ENCODE assay signal across 25 cellular contexts in the genomic region with DNA sequence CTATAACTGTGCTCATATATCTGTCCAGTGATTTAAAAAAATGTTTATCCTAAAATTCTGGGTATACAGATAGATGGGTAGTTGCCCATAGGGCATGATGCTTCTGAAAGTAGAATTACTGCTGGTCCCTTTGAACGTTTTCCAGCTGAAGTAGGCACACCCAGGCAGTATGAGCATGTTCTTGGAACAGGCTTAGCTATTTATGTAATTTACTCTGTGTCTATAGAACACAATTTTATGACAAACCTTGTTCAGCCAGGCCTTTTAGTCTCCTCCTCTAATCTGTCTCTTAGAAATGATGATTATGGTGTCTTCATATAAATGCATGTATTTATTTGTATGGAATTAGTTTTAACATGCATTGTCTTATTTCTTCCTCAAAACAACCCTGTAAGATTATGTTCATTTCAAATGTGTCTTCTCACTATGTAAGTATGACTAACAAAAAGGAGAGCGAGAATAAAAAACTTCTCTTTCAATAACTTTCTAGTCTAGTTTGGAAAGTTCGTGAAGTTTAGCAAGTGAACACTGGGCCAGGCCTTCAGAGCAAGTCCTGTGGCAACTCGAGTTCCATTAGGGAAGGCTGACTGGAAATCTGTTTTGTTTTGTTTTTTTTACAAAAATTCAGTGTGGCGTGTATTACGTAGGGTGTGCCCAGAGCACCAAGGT.
DNase-seq lines count a peak whose midpoint lies in the region; ATAC-seq, FAIRE-seq and TF ChIP-seq lines count a peak whose summit lies in the region.
"Had no signal": no experiment of that assay in that cellular context is flagged by ENCODE, and none has a peak within 500 bp of the region (broad histone marks: within the 10 kb centered on the region; RNA-seq: fewer than 3 reads in every experiment).

No MANE protein-coding gene starts in this region.

- no peak overlapping the region for H3K4me3 Mint-ChIP-seq in astrocyte (ENCODE audit: unreplicated experiment)
- H3K4me3 Mint-ChIP-seq in activated CD4-positive, alpha-beta T cell treated with anti-CD3 and anti-CD28 coated beads for 36 hours: no peak overlapping the region
- H3K4me3 Mint-ChIP-seq: activated CD4-positive, alpha-beta T cell treated with anti-CD3 and anti-CD28 coated beads, Interleukin-2, amount 10 ng/mL, durations not matched to agents 24 days and 14 days; activated naive CD8-positive, alpha-beta T cell treated with anti-CD3 and anti-CD28 coated beads, Interleukin-2, amount 50 U/mL, for 24 hours; CD4-positive, alpha-beta T cell; GM23338 had no signal

- H3K9me3 Mint-ChIP-seq in astrocyte (ENCODE audit: unreplicated experiment): no peaks in the 10 kb centered on the region
- no peaks in the 10 kb centered on the region for H3K9me3 Mint-ChIP-seq in activated CD4-positive, alpha-beta T cell treated with anti-CD3 and anti-CD28 coated beads for 36 hours (ENCODE audit: low read depth)
- H3K9me3 Mint-ChIP-seq: activated CD4-positive, alpha-beta T cell treated with anti-CD3 and anti-CD28 coated beads, Interleukin-2, amount 10 ng/mL, durations not matched to agents 24 days and 14 days; CD4-positive, alpha-beta T cell; GM23338 had no signal

- no peak overlapping the region for H2AFZ ChIP-seq in GM23248
- no peak overlapping the region for H2AFZ ChIP-seq in astrocyte (ENCODE audit: low read depth, low read length)
- H2AFZ ChIP-seq in keratinocyte (ENCODE audit: control insufficient read depth, low read length): no peak overlapping the region
- H2AFZ ChIP-seq: GM23338 had no signal

- POLR2A ChIA-PET in activated CD4-positive, alpha-beta T cell treated with anti-CD3 and anti-CD28 coated beads for 36 hours (lab: Charles Lee): no interaction called here

- H3K27me3 Mint-ChIP-seq in astrocyte (ENCODE audit: low read depth, unreplicated experiment): no peaks in the 10 kb centered on the region
- H3K27me3 Mint-ChIP-seq in activated CD4-positive, alpha-beta T cell treated with anti-CD3 and anti-CD28 coated beads for 36 hours: no peaks in the 10 kb centered on the region
- H3K27me3 Mint-ChIP-seq: activated CD4-positive, alpha-beta T cell treated with anti-CD3 and anti-CD28 coated beads, Interleukin-2, amount 10 ng/mL, durations not matched to agents 24 days and 14 days; activated naive CD8-positive, alpha-beta T cell treated with anti-CD3 and anti-CD28 coated beads, Interleukin-2, amount 50 U/mL, for 24 hours; CD4-positive, alpha-beta T cell had no signal

- 76 to 79% methylated on average over 6 of the region's 6 CpGs for WGBS in GM23248 (ENCODE audit: low coverage in 1 of 2, low lambda C conversion rate in 2 of 2, missing lambda C conversion rate in 2 of 2), 2 experiments

- TF ChIP-seq POLR2A in gastrocnemius medialis (IDR thresholded peaks at IDR 0.05): no peak

- H3K4me1 ChIP-seq in GM23248 (ENCODE audit: insufficient read depth): peaks cover 38% of the 10 kb centered on the region
- H3K4me1 ChIP-seq in astrocyte (ENCODE audit: insufficient read depth, low read length): peaks cover 7% of the 10 kb centered on the region
- peaks cover 41% of the 10 kb centered on the region for H3K4me1 ChIP-seq in keratinocyte (ENCODE audit: control insufficient read depth, extremely low read depth, insufficient read depth, low read length)
- H3K4me1 ChIP-seq in gastrocnemius medialis: peaks cover 89 to 96% of the 10 kb centered on the region in 2 donors

- H3F3A ChIP-seq in GM23248 (ENCODE audit: insufficient read depth): peaks cover 33% of the 10 kb centered on the region

- no peak for TF ChIP-seq CTCF in astrocyte (IDR thresholded peaks at IDR 0.05; ENCODE audit: insufficient read depth, low read depth, low read length)
- no peak for TF ChIP-seq CTCF in keratinocyte (optimal IDR thresholded peaks at IDR 0.05 in 1 of 3, IDR thresholded peaks at IDR 0.05 in 1 of 3, conservative IDR thresholded peaks at IDR 0.05 in 1 of 3; ENCODE audit: extremely low read depth in 1 of 3, insufficient read depth in 2 of 3, low read length in 3 of 3)
- TF ChIP-seq CTCF in gastrocnemius medialis (IDR thresholded peaks at IDR 0.05 in 4 of 5, conservative IDR thresholded peaks at IDR 0.05 in 1 of 5): no peak

- no peak for ATAC-seq in gastrocnemius medialis
- no peak for ATAC-seq in activated CD4-positive, alpha-beta T cell treated with anti-CD3 and anti-CD28 coated beads for 36 hours
- ATAC-seq in HG02623 (IDR thresholded peaks at IDR 0.05; ENCODE audit: unreplicated experiment): no peak
- ATAC-seq: activated naive CD8-positive, alpha-beta T cell treated with anti-CD3 and anti-CD28 coated beads, Interleukin-2, amount 50 U/mL, for 24 hours; K562; left lung; right lobe of liver had no signal

- CTCF ChIA-PET in activated CD4-positive, alpha-beta T cell treated with anti-CD3 and anti-CD28 coated beads for 36 hours (lab: Charles Lee): interaction anchor here (0.7 kb wide), 1 partner anchor 23 kb away, joined by 3 read pairs; no protein-coding TSS in a partner anchor

- no peaks in the 10 kb centered on the region for H3K9me2 ChIP-seq in GM23248 (ENCODE audit: insufficient read depth)

- H3K27ac ChIP-seq in GM23248 (no peak overlapping the region), astrocyte (ENCODE audit: low read depth, low read length) (no peak overlapping the region), keratinocyte (ENCODE audit: control insufficient read depth, insufficient read depth, low read length) (peak overlapping the region; percentile 8), gastrocnemius medialis (peak overlapping the region; percentile 80 to 91 (median 84))
- H3K27ac ChIP-seq: neutrophil, right lobe of liver, thoracic aorta had no signal

- peak overlapping the region; percentile 0 for H3K27ac Mint-ChIP-seq in astrocyte (ENCODE audit: unreplicated experiment)
- H3K27ac Mint-ChIP-seq in activated CD4-positive, alpha-beta T cell treated with anti-CD3 and anti-CD28 coated beads for 36 hours: no peak overlapping the region
- H3K27ac Mint-ChIP-seq: activated CD4-positive, alpha-beta T cell treated with anti-CD3 and anti-CD28 coated beads, Interleukin-2, amount 10 ng/mL, durations not matched to agents 24 days and 14 days; activated naive CD8-positive, alpha-beta T cell treated with anti-CD3 and anti-CD28 coated beads, Interleukin-2, amount 50 U/mL, for 24 hours; CD4-positive, alpha-beta T cell; GM23338 had no signal

- H3K9me1 ChIP-seq in keratinocyte (ENCODE audit: control insufficient read depth, extremely low read depth, insufficient read depth, low read length): no peaks in the 10 kb centered on the region

- no peak overlapping the region for H3K4me2 ChIP-seq in GM23248 (ENCODE audit: unreplicated experiment)
- no peak overlapping the region for H3K4me2 ChIP-seq in astrocyte (ENCODE audit: low read length)
- peak overlapping the region; percentile 25 for H3K4me2 ChIP-seq in keratinocyte (ENCODE audit: control insufficient read depth, extremely low read depth, insufficient read depth, low read depth, low read length)

- intact Hi-C loops in gastrocnemius medialis (cut with DNase I; ENCODE audit: low total_unique reads): no loop called here
- intact Hi-C loops in activated CD4-positive, alpha-beta T cell treated with anti-CD3 and anti-CD28 coated beads for 36 hours (cut with DNase I, micrococcal nuclease): no loop called here

- H4K20me1 ChIP-seq in GM23248 (ENCODE audit: insufficient read depth) (no peaks in the 10 kb centered on the region), astrocyte (ENCODE audit: insufficient read depth, low read length) (peaks cover 22% of the 10 kb centered on the region), keratinocyte (ENCODE audit: control insufficient read depth, extremely low read depth, insufficient read depth, low read length) (no peaks in the 10 kb centered on the region)

- DNase-seq in GM23248 (peak; percentile 37), astrocyte (ENCODE audit: low read depth) (no peak), keratinocyte (ENCODE audit: low read depth, low spot score) (no peak), gastrocnemius medialis (no peak), NAMALWA (ENCODE audit: low spot score) (no peak), cerebellum (ENCODE audit: low spot score) (no peak)
- DNase-seq in activated CD4-positive, alpha-beta T cell treated with anti-CD3 and anti-CD28 coated beads for 36 hours: no peak
- DNase-seq: activated CD4-positive, alpha-beta T cell treated with anti-CD3 and anti-CD28 coated beads, Interleukin-2, amount 10 ng/mL, durations not matched to agents 24 days and 14 days; activated CD8-positive, alpha-beta memory T cell treated with anti-CD3 and anti-CD28 coated beads, Interleukin-2, amount 50 U/mL, for 4 hours; activated effector memory CD4-positive, alpha-beta T cell treated with Interleukin-2 at 50 U/mL for 16 hours; activated naive CD8-positive, alpha-beta T cell treated with anti-CD3 and anti-CD28 coated beads, Interleukin-2, amount 50 U/mL, for 24 hours; CD4-positive, alpha-beta T cell; DMS53; GF-D8; left lung; MM.1S; NCI-H1694; right lobe of liver; Right ventricle myocardium superior had no signal

- H3K4me3 ChIP-seq in GM23248 (no peak overlapping the region), astrocyte (ENCODE audit: insufficient read depth, low read depth, low read length) (no peak overlapping the region), keratinocyte (ENCODE audit: control insufficient read depth in 2 of 3, extremely low read depth in 1 of 3, insufficient read depth in 2 of 3, low read depth in 1 of 3, low read length in 3 of 3) (no peak overlapping the region), gastrocnemius medialis (no peak overlapping the region)
- H3K4me3 ChIP-seq: GM23338, K562, left lung, right lobe of liver, thoracic aorta had no signal

- H3K9me3 ChIP-seq in GM23248 (ENCODE audit: low read depth): no peaks in the 10 kb centered on the region
- no peaks in the 10 kb centered on the region for H3K9me3 ChIP-seq in astrocyte (ENCODE audit: insufficient read depth, low read depth, low read length)
- no peaks in the 10 kb centered on the region for H3K9me3 ChIP-seq in keratinocyte (ENCODE audit: control insufficient read depth, low read depth, low read length)
- H3K9me3 ChIP-seq in gastrocnemius medialis: no peaks in the 10 kb centered on the region
- H3K9me3 ChIP-seq: left lung, neutrophil, right lobe of liver, thoracic aorta had no signal

- H3K79me2 ChIP-seq in GM23248 (ENCODE audit: insufficient read depth) (peaks cover 81% of the 10 kb centered on the region), astrocyte (ENCODE audit: insufficient read depth, low read length) (peaks cover 12% of the 10 kb centered on the region), keratinocyte (ENCODE audit: control insufficient read depth, insufficient read depth, low read length) (peaks cover 13% of the 10 kb centered on the region)

- no peaks in the 10 kb centered on the region for H3K27me3 ChIP-seq in GM23248 (replicated peaks; ENCODE audit: insufficient read depth)
- H3K27me3 ChIP-seq in astrocyte (ENCODE audit: insufficient read depth, low read length): no peaks in the 10 kb centered on the region
- H3K27me3 ChIP-seq in keratinocyte (ENCODE audit: control insufficient read depth, extremely low read depth, insufficient read depth, low read length): no peaks in the 10 kb centered on the region
- H3K27me3 ChIP-seq in gastrocnemius medialis: no peaks in the 10 kb centered on the region
- H3K27me3 ChIP-seq: left lung, neutrophil, right lobe of liver had no signal

- in situ Hi-C loops in GM23248 (cut with MboI): loop anchor here (25.0 kb wide), 1 partner anchor 590 kb away; no protein-coding TSS in a partner anchor
- in situ Hi-C loops in gastrocnemius medialis (cut with MboI; ENCODE audit: low sequenced_read_pairs in 4 of 4): no loop called here

- dilution Hi-C loops in keratinocyte (cut with MboI; ENCODE audit: extremely low pct_ligation_motif_present, low sequenced_read_pairs): no loop called here

- H3K4me1 Mint-ChIP-seq in astrocyte (ENCODE audit: low read depth, unreplicated experiment): peaks cover 42% of the 10 kb centered on the region
- H3K4me1 Mint-ChIP-seq in activated CD4-positive, alpha-beta T cell treated with anti-CD3 and anti-CD28 coated beads for 36 hours: peaks cover 48% of the 10 kb centered on the region

- H3K9ac ChIP-seq in GM23248: no peak overlapping the region
- H3K9ac ChIP-seq in astrocyte (ENCODE audit: low read length): no peak overlapping the region
- H3K9ac ChIP-seq in keratinocyte (ENCODE audit: control insufficient read depth, extremely low read depth, insufficient read depth, low read length): no peak overlapping the region

- H3K36me3 Mint-ChIP-seq in astrocyte (ENCODE audit: low read depth, unreplicated experiment): no peaks in the 10 kb centered on the region
- peaks cover 8% of the 10 kb centered on the region for H3K36me3 Mint-ChIP-seq in activated CD4-positive, alpha-beta T cell treated with anti-CD3 and anti-CD28 coated beads for 36 hours (ENCODE audit: low read depth)

- no peak for FAIRE-seq in astrocyte (lab: Jason Lieb, UNC)
- peak; percentile 32 for FAIRE-seq in keratinocyte (lab: Jason Lieb, UNC)
- FAIRE-seq: K562, TTC549 had no signal

- H3K36me3 ChIP-seq in GM23248 (ENCODE audit: low read depth) (no peaks in the 10 kb centered on the region), astrocyte (ENCODE audit: insufficient read depth, low read length) (no peaks in the 10 kb centered on the region), keratinocyte (ENCODE audit: control insufficient read depth in 2 of 2, extremely low read depth in 1 of 2, insufficient read depth in 2 of 2, low read length in 2 of 2) (no peaks in the 10 kb centered on the region), gastrocnemius medialis (no peaks in the 10 kb centered on the region)
- H3K36me3 ChIP-seq: left lung, right lobe of liver, thoracic aorta had no signal

Comparison
In these comparisons a context has a peak if more than half of its experiments do, and no peak if none do; other contexts are left out.
1. H3K27ac ChIP-seq: peak in keratinocyte (single experiment) and gastrocnemius medialis (4 of 4); none in GM23248 (single experiment) and astrocyte (single experiment).